ENCODE assay signal across 17 cellular contexts in the genomic region with DNA sequence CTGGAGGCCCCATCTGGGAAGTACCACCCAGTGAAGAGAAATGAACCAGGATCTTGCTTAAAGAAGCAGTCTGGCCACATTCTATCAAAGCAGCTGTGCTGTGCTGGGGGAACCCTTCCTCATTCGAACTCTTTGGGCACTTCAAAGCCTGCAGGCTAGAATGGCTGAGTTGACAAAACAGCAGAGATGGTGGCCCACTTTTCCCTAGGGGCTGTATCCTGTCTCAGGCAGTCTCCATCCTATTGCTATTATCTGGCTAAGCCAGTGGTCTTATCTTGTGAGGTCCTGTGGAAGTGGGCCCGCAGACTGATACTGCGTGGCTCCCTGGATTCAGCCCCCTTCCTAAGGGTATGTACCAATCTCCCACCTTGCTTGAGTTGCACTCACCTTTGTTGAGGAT.
A peak's percentile ranks its signal among the peaks of the same experiment; 100 is the strongest.
DNase-seq lines count a peak whose midpoint lies in the region; ATAC-seq, FAIRE-seq and TF ChIP-seq lines count a peak whose summit lies in the region.
"Had no signal": no experiment of that assay in that cellular context is flagged by ENCODE, and none has a peak within 500 bp of the region (broad histone marks: within the 10 kb centered on the region; RNA-seq: fewer than 3 reads in every experiment).

No MANE protein-coding gene starts in this region.

- peak; percentile 58 for ATAC-seq in K562
- no peak for ATAC-seq in stimulated activated naive B cell treated with anti-CD40 and anti-IgM and Interleukin-4, amounts not matched to agents 10 μg/mL and 1 μg/mL and 100 μg/mL, for 72 hours (replicated peaks)
- ATAC-seq in HG03039 (IDR thresholded peaks at IDR 0.05; ENCODE audit: unreplicated experiment), result no peak
- no peak for ATAC-seq in aorta (ENCODE audit: low FRiP score)
- ATAC-seq: left lobe of liver, sciatic nerve had no signal

- BruUV-seq in K562 (replicated peaks; lab: Mats Ljungman, UMichigan), result TSS peak; percentile 94

- H3K4me3 ChIP-seq in K562 (peak overlapping the region; percentile 67), aorta (ENCODE audit: low read length in 2 of 2) (no peak overlapping the region)
- H3K4me3 ChIP-seq: colonic mucosa had no signal

- H3K27ac ChIP-seq in K562 (ENCODE audit: extremely low read depth, low read depth, low read length) (peak overlapping the region; percentile 100), aorta (ENCODE audit: low read depth in 1 of 2, low read length in 2 of 2) (no peak overlapping the region)
- H3K27ac ChIP-seq: colonic mucosa had no signal

- FAIRE-seq in K562 (lab: Jason Lieb, UNC), result no peak
- FAIRE-seq: HTR-8/SVneo had no signal

- H3K27me3 Mint-ChIP-seq in activated naive CD4-positive, alpha-beta T cell treated with anti-CD3 and anti-CD28 coated beads, Interleukin-2, amount 50 U/mL, for 24 hours, result no peaks in the 10 kb centered on the region
- H3K27me3 Mint-ChIP-seq in stimulated activated naive B cell treated with anti-CD40 and anti-IgM and Interleukin-4, amounts not matched to agents 10 μg/mL and 1 μg/mL and 100 μg/mL, for 72 hours, result peaks cover 0 to 32% of the 10 kb centered on the region in 2 donors

- 6% methylated on average over 3 of the region's 3 CpGs for WGBS in K562 (ENCODE audit: insufficient coverage, low coverage, missing lambda C conversion rate)
- 77 to 90% methylated on average over 3 of the region's 3 CpGs for WGBS in aorta, 2 donors

- H3K4me1 ChIP-seq in K562 (replicated peaks in 1 of 2; ENCODE audit: control insufficient read depth in 2 of 2, insufficient read depth in 2 of 2, low read length in 2 of 2) (peaks cover 9 to 13% of the 10 kb centered on the region in 2 experiments; a peak in 3 of 5 replicates), aorta (ENCODE audit: control insufficient read depth in 1 of 2, insufficient read depth in 2 of 2, low read length in 2 of 2) (no peaks in the 10 kb centered on the region)
- H3K4me1 ChIP-seq: colonic mucosa had no signal

- H3K4me1 Mint-ChIP-seq in activated naive CD4-positive, alpha-beta T cell treated with anti-CD3 and anti-CD28 coated beads, Interleukin-2, amount 50 U/mL, for 24 hours, result peaks cover 65% of the 10 kb centered on the region
- H3K4me1 Mint-ChIP-seq in stimulated activated naive B cell treated with anti-CD40 and anti-IgM and Interleukin-4, amounts not matched to agents 10 μg/mL and 1 μg/mL and 100 μg/mL, for 72 hours, result peaks cover 36 to 61% of the 10 kb centered on the region in 2 donors

- in situ Hi-C loops in K562 (cut with MboI), result no loop called here

- peak overlapping the region; percentile 83 for H2AFZ ChIP-seq in K562 (ENCODE audit: low read depth, low read length)

- intact Hi-C loops in K562 (cut with micrococcal nuclease), result loop anchor here (5.0 kb wide), 3 partner anchors 53 to 178 kb away; no protein-coding TSS in a partner anchor
- intact Hi-C loops in aorta (cut with DNase I), result no loop called here

- TF ChIP-seq RAD21 in K562 (CRISPR knock-in tag; conservative IDR thresholded peaks at IDR 0.05 in 1 of 2, IDR thresholded peaks at IDR 0.05 in 1 of 2), result no peak

- no peak for DNase-seq in activated naive CD4-positive, alpha-beta T cell treated with Interleukin-2 at 50 U/mL for 16 hours
- peak; percentile 58 for DNase-seq in OCI-M1 (lab: John Stamatoyannopoulos, UW)
- DNase-seq in K562 (ENCODE audit: extremely low read depth in 1 of 4, low spot score in 3 of 4), result peak in 2 of 4 experiments; percentile 11 to 35
- DNase-seq in stimulated activated naive B cell treated with anti-CD40 and anti-IgM and Interleukin-4, amounts not matched to agents 10 μg/mL and 1 μg/mL and 100 μg/mL, for 72 hours, result no peak
- no peak for DNase-seq in RKO (ENCODE audit: low spot score)
- no peak for DNase-seq in aorta
- DNase-seq: colonic mucosa, foreskin melanocyte, NCI-H1694, NCI-H226, SHP77 treated with DMSO at 0.1 percent for 48 hours, substantia nigra had no signal

- H3K27ac Mint-ChIP-seq in activated naive CD4-positive, alpha-beta T cell treated with anti-CD3 and anti-CD28 coated beads, Interleukin-2, amount 50 U/mL, for 24 hours, result peak overlapping the region; percentile 31
- H3K27ac Mint-ChIP-seq in stimulated activated naive B cell treated with anti-CD40 and anti-IgM and Interleukin-4, amounts not matched to agents 10 μg/mL and 1 μg/mL and 100 μg/mL, for 72 hours, result peak overlapping the region; percentile 48

- POLR2A ChIA-PET in K562 (lab: Yijun Ruan, JAX), result interaction anchor here (0.6 to 1.2 kb wide), 4 partner anchors 71 to 260 kb away, joined by 3 to 4 read pairs (median 3); no protein-coding TSS in a partner anchor

- peak overlapping the region; percentile 90; a peak in 3 of 4 replicates for H3K9ac ChIP-seq in K562 (ENCODE audit: insufficient read depth in 1 of 2, low read depth in 2 of 2, low read length in 2 of 2)

- CTCF ChIA-PET in K562 (lab: Yijun Ruan, JAX; ENCODE audit: low intra/inter-chr PET ratio), result no interaction called here

- no peaks in the 10 kb centered on the region for H3K27me3 ChIP-seq in K562 (ENCODE audit: control insufficient read depth in 2 of 2, insufficient read depth in 2 of 2, low read length in 2 of 2)
- no peaks in the 10 kb centered on the region for H3K27me3 ChIP-seq in aorta (ENCODE audit: control insufficient read depth in 1 of 2, insufficient read depth in 2 of 2, low read length in 1 of 2)
- H3K27me3 ChIP-seq: colonic mucosa had no signal

- H3K36me3 ChIP-seq in K562 (ENCODE audit: control insufficient read depth, insufficient read depth, low read length) (peaks cover 12% of the 10 kb centered on the region; the same call in 2 of the 3 replicates), aorta (ENCODE audit: control insufficient read depth in 1 of 2, insufficient read depth in 2 of 2, low read length in 1 of 2) (no peaks in the 10 kb centered on the region)
- H3K36me3 ChIP-seq: colonic mucosa had no signal

- peaks cover 17% of the 10 kb centered on the region for H3K79me2 ChIP-seq in K562 (ENCODE audit: control insufficient read depth, insufficient read depth, low read length)

- H3K9me3 ChIP-seq in K562 (replicated peaks; ENCODE audit: control insufficient read depth, insufficient read depth, low read depth, low read length), result peaks cover 21% of the 10 kb centered on the region
- H3K9me3 ChIP-seq in aorta (ENCODE audit: control insufficient read depth, low read length), result no peaks in the 10 kb centered on the region
- H3K9me3 ChIP-seq: colonic mucosa had no signal

- TF ChIP-seq CTCF in K562 (IDR thresholded peaks at IDR 0.05 in 2 of 3, conservative IDR thresholded peaks at IDR 0.05 in 1 of 3; ENCODE audit: insufficient read depth in 2 of 3, low read depth in 1 of 3, low read length in 3 of 3), result no peak

- no peaks in the 10 kb centered on the region for H4K20me1 ChIP-seq in K562 (replicated peaks; ENCODE audit: control insufficient read depth, insufficient read depth, low read length)

- H3K9me1 ChIP-seq in K562 (ENCODE audit: control insufficient read depth, insufficient read depth, low read length), result no peaks in the 10 kb centered on the region

- peak overlapping the region; percentile 41 for H3K4me3 Mint-ChIP-seq in activated naive CD4-positive, alpha-beta T cell treated with anti-CD3 and anti-CD28 coated beads, Interleukin-2, amount 50 U/mL, for 24 hours
- H3K4me3 Mint-ChIP-seq in stimulated activated naive B cell treated with anti-CD40 and anti-IgM and Interleukin-4, amounts not matched to agents 10 μg/mL and 1 μg/mL and 100 μg/mL, for 72 hours, result peak overlapping the region; percentile 22 to 68

- peaks cover 5% of the 10 kb centered on the region for H3K9me3 Mint-ChIP-seq in activated naive CD4-positive, alpha-beta T cell treated with anti-CD3 and anti-CD28 coated beads, Interleukin-2, amount 50 U/mL, for 24 hours
- H3K9me3 Mint-ChIP-seq in stimulated activated naive B cell treated with anti-CD40 and anti-IgM and Interleukin-4, amounts not matched to agents 10 μg/mL and 1 μg/mL and 100 μg/mL, for 72 hours, result peaks cover 3 to 5% of the 10 kb centered on the region in 2 donors

- TF ChIP-seq EP300 in K562 (IDR thresholded peaks at IDR 0.05; ENCODE audit: low read length), result no peak

- no peak for TF ChIP-seq POLR2A in K562 (conservative IDR thresholded peaks at IDR 0.05)

- H3K36me3 Mint-ChIP-seq in activated naive CD4-positive, alpha-beta T cell treated with anti-CD3 and anti-CD28 coated beads, Interleukin-2, amount 50 U/mL, for 24 hours, result no peaks in the 10 kb centered on the region
- H3K36me3 Mint-ChIP-seq in stimulated activated naive B cell treated with anti-CD40 and anti-IgM and Interleukin-4, amounts not matched to agents 10 μg/mL and 1 μg/mL and 100 μg/mL, for 72 hours, result peaks cover 4 to 12% of the 10 kb centered on the region in 2 donors

- peak overlapping the region; percentile 91 for H3K4me2 ChIP-seq in K562 (ENCODE audit: insufficient read depth, low read length)

TF ChIP-seq in K562, 482 proteins besides CTCF, POLR2A, EP300 and RAD21 (continues in another document):
- TF ChIP-seq NFE2 (IDR thresholded peaks at IDR 0.05; ENCODE audit: low read depth) (no peak), ZNF778 (CRISPR knock-in tag; IDR thresholded peaks at IDR 0.05) (no peak), CBFA2T3 (IDR thresholded peaks at IDR 0.05) (peak; percentile 31; the same call in 1 of the 2 replicates)
- TF ChIP-seq, protein P1, sequence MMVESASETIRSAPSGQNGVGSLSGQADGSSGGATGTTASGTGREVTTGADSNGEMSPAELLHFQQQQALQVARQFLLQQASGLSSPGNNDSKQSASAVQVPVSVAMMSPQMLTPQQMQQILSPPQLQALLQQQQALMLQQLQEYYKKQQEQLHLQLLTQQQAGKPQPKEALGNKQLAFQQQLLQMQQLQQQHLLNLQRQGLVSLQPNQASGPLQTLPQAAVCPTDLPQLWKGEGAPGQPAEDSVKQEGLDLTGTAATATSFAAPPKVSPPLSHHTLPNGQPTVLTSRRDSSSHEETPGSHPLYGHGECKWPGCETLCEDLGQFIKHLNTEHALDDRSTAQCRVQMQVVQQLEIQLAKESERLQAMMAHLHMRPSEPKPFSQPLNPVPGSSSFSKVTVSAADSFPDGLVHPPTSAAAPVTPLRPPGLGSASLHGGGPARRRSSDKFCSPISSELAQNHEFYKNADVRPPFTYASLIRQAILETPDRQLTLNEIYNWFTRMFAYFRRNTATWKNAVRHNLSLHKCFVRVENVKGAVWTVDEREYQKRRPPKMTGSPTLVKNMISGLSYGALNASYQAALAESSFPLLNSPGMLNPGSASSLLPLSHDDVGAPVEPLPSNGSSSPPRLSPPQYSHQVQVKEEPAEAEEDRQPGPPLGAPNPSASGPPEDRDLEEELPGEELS (CRISPR knock-in tag; IDR thresholded peaks at IDR 0.05; ENCODE audit: borderline replicate concordance), result no peak
- TF ChIP-seq, protein P2, sequence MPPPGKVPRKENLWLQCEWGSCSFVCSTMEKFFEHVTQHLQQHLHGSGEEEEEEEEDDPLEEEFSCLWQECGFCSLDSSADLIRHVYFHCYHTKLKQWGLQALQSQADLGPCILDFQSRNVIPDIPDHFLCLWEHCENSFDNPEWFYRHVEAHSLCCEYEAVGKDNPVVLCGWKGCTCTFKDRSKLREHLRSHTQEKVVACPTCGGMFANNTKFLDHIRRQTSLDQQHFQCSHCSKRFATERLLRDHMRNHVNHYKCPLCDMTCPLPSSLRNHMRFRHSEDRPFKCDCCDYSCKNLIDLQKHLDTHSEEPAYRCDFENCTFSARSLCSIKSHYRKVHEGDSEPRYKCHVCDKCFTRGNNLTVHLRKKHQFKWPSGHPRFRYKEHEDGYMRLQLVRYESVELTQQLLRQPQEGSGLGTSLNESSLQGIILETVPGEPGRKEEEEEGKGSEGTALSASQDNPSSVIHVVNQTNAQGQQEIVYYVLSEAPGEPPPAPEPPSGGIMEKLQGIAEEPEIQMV (tag; conservative IDR thresholded peaks at IDR 0.05; ENCODE audit: low read depth), result no peak
